In the genomic region with DNA sequence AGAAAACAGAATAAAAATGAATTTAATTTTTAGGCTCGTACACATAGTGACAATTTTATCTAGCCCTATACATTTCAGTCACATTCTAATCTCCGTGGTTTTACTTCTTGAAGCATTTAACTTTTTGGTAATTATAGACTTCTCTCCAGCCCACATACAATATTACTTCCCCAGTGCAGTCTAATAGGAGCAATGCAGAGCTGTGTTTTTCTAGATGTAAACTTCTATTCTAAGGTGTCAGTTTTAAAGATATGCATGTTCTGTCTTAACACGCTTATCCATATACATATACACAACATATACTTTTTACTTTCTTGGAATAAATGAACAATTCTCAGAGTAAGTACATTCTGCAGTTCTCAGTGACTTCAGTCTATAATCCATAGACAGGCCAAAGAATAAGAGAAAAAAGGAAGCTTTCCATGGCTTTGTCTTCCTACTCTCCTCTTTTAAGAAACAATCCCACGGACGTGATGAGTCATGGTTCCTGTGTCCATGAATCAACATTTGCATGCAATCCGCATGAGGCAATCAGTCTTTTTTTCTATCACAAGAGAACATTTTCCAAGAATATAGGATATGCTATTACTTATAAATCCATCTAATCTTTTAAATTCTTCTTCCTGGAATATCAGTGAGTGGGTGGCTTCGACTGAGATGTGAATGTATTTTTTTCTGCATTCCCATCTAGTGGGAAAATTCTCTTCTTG, we compare ENCODE assay signal across 8 cellular contexts. TPM values are rescaled to one million over a fixed set of nuclear protein-coding genes. Genes with fewer than 3 reads are reported as not detected.
DNase-seq lines count a peak whose midpoint lies in the region; ATAC-seq and TF ChIP-seq lines count a peak whose summit lies in the region.

No MANE protein-coding gene starts in this region.

- DNase-seq in HS-5 (ENCODE audit: low read depth) (peak; percentile 63), astrocyte of the cerebellum (ENCODE audit: low read depth) (peak; percentile 88), kidney epithelial cell (ENCODE audit: low read depth) (peak; percentile 69), activated T-cell treated with anti-CD3 and anti-CD28 coated beads for 4 hours (no peak), NCI-H2029 treated with DMSO at 0.1 percent for 48 hours (lab: John Stamatoyannopoulos, UW) (no peak)
- no peak for DNase-seq in stimulated activated CD4-positive, alpha-beta T cell treated with anti-CD3 and anti-CD28 coated beads, Interleukin-1b, Interleukin-23, amount 100 ng/mL, for 48 hours

- peaks cover 31% of the 10 kb centered on the region for H3K4me1 ChIP-seq in ACC112 (ENCODE audit: control insufficient read depth, insufficient read depth, low read length, unreplicated experiment)

- H3K79me2 ChIP-seq in ACC112 (ENCODE audit: control insufficient read depth, insufficient read depth, low read length, unreplicated experiment) = no peaks in the 10 kb centered on the region

- TF ChIP-seq CTCF in astrocyte of the cerebellum (IDR thresholded peaks at IDR 0.05; ENCODE audit: low read depth, low read length, missing control alignments) (no peak), kidney epithelial cell (IDR thresholded peaks at IDR 0.05; ENCODE audit: insufficient read depth, low read length, poor library complexity, severe bottlenecking) (no peak)

- H3K4me3 ChIP-seq in ACC112 (ENCODE audit: low read depth, low read length) = peak overlapping the region; percentile 10
- H3K4me3 ChIP-seq in astrocyte of the cerebellum (ENCODE audit: low read depth, low read length) = no peak overlapping the region
- no peak overlapping the region for H3K4me3 ChIP-seq in kidney epithelial cell (ENCODE audit: low read depth, low read length)

- ATAC-seq in GM21717 (IDR thresholded peaks at IDR 0.05; ENCODE audit: unreplicated experiment) = no peak

- H3K36me3 ChIP-seq in ACC112 (ENCODE audit: insufficient read depth, low read length) (no peaks in the 10 kb centered on the region), kidney epithelial cell (ENCODE audit: control insufficient read depth, insufficient read depth, low read length) (no peaks in the 10 kb centered on the region)

- H2AFZ ChIP-seq in ACC112 (ENCODE audit: low read length, unreplicated experiment) = peak overlapping the region; percentile 51

- H3K27me3 ChIP-seq in ACC112 (ENCODE audit: insufficient read depth, low read length) (no peaks in the 10 kb centered on the region), kidney epithelial cell (ENCODE audit: control insufficient read depth, insufficient read depth, low read length) (no peaks in the 10 kb centered on the region)

- H3K27ac ChIP-seq in ACC112 (ENCODE audit: low read depth, low read length) = peak overlapping the region; percentile 99

- in situ Hi-C loops in astrocyte of the cerebellum (cut with HindIII; ENCODE audit: low sequenced_read_pairs) = no loop called here

RNA-seq across cellular contexts. Expression of a gene that starts 42.8 kb away (rescaled TPM):
- total RNA-seq in kidney epithelial cell = 0.54 and 1.6 TPM in 2 replicates

Comparison
In these comparisons a context has a peak if more than half of its experiments do, and no peak if none do; other contexts are left out.
1. DNase-seq: peak in HS-5 (single experiment), astrocyte of the cerebellum (single experiment) and kidney epithelial cell (single experiment); none in activated T-cell treated with anti-CD3 and anti-CD28 coated beads for 4 hours (single experiment), stimulated activated CD4-positive, alpha-beta T cell treated with anti-CD3 and anti-CD28 coated beads, Interleukin-1b, Interleukin-23, amount 100 ng/mL, for 48 hours (single experiment) and NCI-H2029 treated with DMSO at 0.1 percent for 48 hours (single experiment).